In genomic region chr19:57746580-57747471, GRCh38 we compare ENCODE assay signal across 8 cellular contexts. TPM values are rescaled to one million over a fixed set of nuclear protein-coding genes. Genes with fewer than 3 reads are reported as not detected.
DNase-seq lines count a peak whose midpoint lies in the region; ATAC-seq and TF ChIP-seq lines count a peak whose summit lies in the region.

TSS of gene ZNF776 (plus strand) at chr19:57746815. CDS start at chr19:57747059, 244 bp downstream.

- H3K36me3 Mint-ChIP-seq in activated naive CD8-positive, alpha-beta T cell treated with anti-CD3 and anti-CD28 coated beads for 36 hours: peaks cover 52% of the 10 kb centered on the region
- peaks cover 51% of the 10 kb centered on the region for H3K36me3 Mint-ChIP-seq in osteocyte (ENCODE audit: unreplicated experiment)

- WGBS in thymus: 2% methylated on average over 51 of the region's 51 CpGs

- ATAC-seq in HG02588 (IDR thresholded peaks at IDR 0.05; ENCODE audit: unreplicated experiment) (peak; percentile 97), SK-N-SH treated with all-trans-retinoic acid at 6 μM for 48 hours (peak; percentile 99), Right ventricle myocardium inferior (peak; percentile 98)

- H3K27ac ChIP-seq in thymus (ENCODE audit: low read depth): peak within 1 kb of the TSS; percentile 92

- DNase-seq in GM10266 (ENCODE audit: extremely low spot score) (peak; percentile 87), NCI-H1048 (lab: John Stamatoyannopoulos, UW) (peak; percentile 78), Right ventricle myocardium inferior (ENCODE audit: missing footprints) (peak; percentile 83), osteocyte (ENCODE audit: extremely low spot score, unreplicated experiment) (peak; percentile 89)
- peak; percentile 80 for DNase-seq in activated naive CD8-positive, alpha-beta T cell treated with anti-CD3 and anti-CD28 coated beads for 36 hours

- H3K27ac Mint-ChIP-seq in activated naive CD8-positive, alpha-beta T cell treated with anti-CD3 and anti-CD28 coated beads for 36 hours: peak within 1 kb of the TSS; percentile 97
- H3K27ac Mint-ChIP-seq in osteocyte (ENCODE audit: unreplicated experiment): peak within 1 kb of the TSS; percentile 98

- H3K4me1 ChIP-seq in thymus (ENCODE audit: control insufficient read depth, insufficient read depth, low read length): peaks cover 19% of the 10 kb centered on the region

- intact Hi-C loops in Right ventricle myocardium inferior (cut with DNase I): loop anchor here (5.0 kb wide), 1 partner anchor 405 kb away; the partner anchor contains the start of gene ZNF329

- peak within 1 kb of the TSS; percentile 77 for H3K4me3 ChIP-seq in thymus (ENCODE audit: low read length)

- H3K9me3 ChIP-seq in thymus (ENCODE audit: control insufficient read depth): peaks cover 15% of the 10 kb centered on the region

- TF ChIP-seq CTCF in GM10266 (IDR thresholded peaks at IDR 0.05; ENCODE audit: control insufficient read depth, insufficient read depth, low read depth, missing control alignments): no peak
- TF ChIP-seq CTCF in osteocyte (IDR thresholded peaks at IDR 0.05): peak; percentile 6

- no peaks in the 10 kb centered on the region for H3K27me3 Mint-ChIP-seq in activated naive CD8-positive, alpha-beta T cell treated with anti-CD3 and anti-CD28 coated beads for 36 hours
- H3K27me3 Mint-ChIP-seq in osteocyte (ENCODE audit: unreplicated experiment): no peaks in the 10 kb centered on the region

- peaks cover 11% of the 10 kb centered on the region for H3K4me1 Mint-ChIP-seq in activated naive CD8-positive, alpha-beta T cell treated with anti-CD3 and anti-CD28 coated beads for 36 hours
- peaks cover 18% of the 10 kb centered on the region for H3K4me1 Mint-ChIP-seq in osteocyte (ENCODE audit: unreplicated experiment)

- no peaks in the 10 kb centered on the region for H3K27me3 ChIP-seq in thymus (ENCODE audit: control insufficient read depth, insufficient read depth)

- H3K36me3 ChIP-seq in thymus (ENCODE audit: control insufficient read depth, insufficient read depth): peaks cover 37% of the 10 kb centered on the region

- H3K4me3 Mint-ChIP-seq in activated naive CD8-positive, alpha-beta T cell treated with anti-CD3 and anti-CD28 coated beads for 36 hours: peak within 1 kb of the TSS; percentile 99
- H3K4me3 Mint-ChIP-seq in osteocyte (ENCODE audit: unreplicated experiment): peak within 1 kb of the TSS; percentile 98

- peaks cover 31% of the 10 kb centered on the region for H3K9me3 Mint-ChIP-seq in activated naive CD8-positive, alpha-beta T cell treated with anti-CD3 and anti-CD28 coated beads for 36 hours
- peaks cover 20% of the 10 kb centered on the region for H3K9me3 Mint-ChIP-seq in osteocyte (ENCODE audit: unreplicated experiment)

TF ChIP-seq in SK-N-SH treated with all-trans-retinoic acid at 6 μM for 48 hours, 23 proteins besides CTCF, POLR2A, EP300 and RAD21:
- TF ChIP-seq OSR1 (CRISPR knock-in tag; IDR thresholded peaks at IDR 0.05) (no peak), ARNTL (CRISPR knock-in tag; IDR thresholded peaks at IDR 0.05; ENCODE audit: borderline replicate concordance, low read depth) (no peak)
- TF ChIP-seq, protein P1, sequence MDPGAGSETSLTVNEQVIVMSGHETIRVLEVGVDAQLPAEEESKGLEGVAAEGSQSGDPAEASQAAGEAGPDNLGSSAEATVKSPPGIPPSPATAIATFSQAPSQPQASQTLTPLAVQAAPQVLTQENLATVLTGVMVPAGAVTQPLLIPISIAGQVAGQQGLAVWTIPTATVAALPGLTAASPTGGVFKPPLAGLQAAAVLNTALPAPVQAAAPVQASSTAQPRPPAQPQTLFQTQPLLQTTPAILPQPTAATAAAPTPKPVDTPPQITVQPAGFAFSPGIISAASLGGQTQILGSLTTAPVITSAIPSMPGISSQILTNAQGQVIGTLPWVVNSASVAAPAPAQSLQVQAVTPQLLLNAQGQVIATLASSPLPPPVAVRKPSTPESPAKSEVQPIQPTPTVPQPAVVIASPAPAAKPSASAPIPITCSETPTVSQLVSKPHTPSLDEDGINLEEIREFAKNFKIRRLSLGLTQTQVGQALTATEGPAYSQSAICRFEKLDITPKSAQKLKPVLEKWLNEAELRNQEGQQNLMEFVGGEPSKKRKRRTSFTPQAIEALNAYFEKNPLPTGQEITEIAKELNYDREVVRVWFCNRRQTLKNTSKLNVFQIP (CRISPR knock-in tag; IDR thresholded peaks at IDR 0.05; ENCODE audit: borderline replicate concordance, low read depth): no peak

RNA-seq across cellular contexts. Expression of gene ZNF776, which starts in this region (rescaled TPM):
- 10 to 100 TPM; 12.5 to 15.5 TPM for total RNA-seq in activated naive CD8-positive, alpha-beta T cell treated with anti-CD3 and anti-CD28 coated beads for 36 hours
- total RNA-seq in Right ventricle myocardium inferior: 12.5 TPM
- 16.9 and 21.0 TPM in 2 replicates for total RNA-seq in osteocyte
- 13.8 TPM for polyA plus RNA-seq in thymus

Comparison
In these comparisons a context has a peak if more than half of its experiments do, and no peak if none do; other contexts are left out.
1. Peak in every context shown above with its lines: DNase-seq, ATAC-seq, H3K4me3 ChIP-seq and H3K27ac ChIP-seq.